In genomic region chr5:60677831-60678664, GRCh38 we compare ENCODE assay signal across 8 cellular contexts. TPM values are rescaled to one million over a fixed set of nuclear protein-coding genes. Genes with fewer than 3 reads are reported as not detected.
DNase-seq lines count a peak whose midpoint lies in the region; ATAC-seq, FAIRE-seq and TF ChIP-seq lines count a peak whose summit lies in the region.

No MANE protein-coding gene starts in this region.

- H3K9me3 ChIP-seq in spleen: no peaks in the 10 kb centered on the region

- H3K4me3 ChIP-seq in fibroblast of the aortic adventitia (ENCODE audit: low read depth, low read length): no peak overlapping the region
- H3K4me3 ChIP-seq in spleen: no peak overlapping the region

- ATAC-seq in HG02973 (IDR thresholded peaks at IDR 0.05; ENCODE audit: unreplicated experiment) (peak; percentile 63), HG03439 (IDR thresholded peaks at IDR 0.05; ENCODE audit: unreplicated experiment) (no peak)

- TF ChIP-seq POLR2A in GM12891 (IDR thresholded peaks at IDR 0.05; ENCODE audit: low read depth, low read length): no peak
- TF ChIP-seq POLR2A in spleen (IDR thresholded peaks at IDR 0.05): no peak

- 65 to 71% (median 69%) methylated on average over 6 of the region's 6 CpGs for WGBS in spleen, 5 donors

- DNase-seq in GM12891 (ENCODE audit: insufficient read length, low spot score): no peak
- DNase-seq in RPMI8226: peak; percentile 46
- peak; percentile 80 for DNase-seq in fibroblast of the aortic adventitia (ENCODE audit: low read depth)
- no peak for DNase-seq in spleen
- no peak for DNase-seq in posterior vena cava (ENCODE audit: low spot score)

- H3K36me3 ChIP-seq in spleen: no peaks in the 10 kb centered on the region

- intact Hi-C loops in spleen (cut with DNase I; ENCODE audit: low total_unique reads) (no loop called here), posterior vena cava (cut with DNase I) (loop anchor here in 1 of 2 donors (10.0 kb wide), 1 partner anchor 863 kb away; no protein-coding TSS in a partner anchor)

- H3K27ac ChIP-seq in C4-2B (no peak overlapping the region), spleen (no peak overlapping the region)

- H3K27me3 ChIP-seq in spleen (replicated peaks in 1 of 7): no peaks in the 10 kb centered on the region

- TF ChIP-seq CTCF in C4-2B (conservative IDR thresholded peaks at IDR 0.05): peak; percentile 89
- peak; percentile 54 for TF ChIP-seq CTCF in fibroblast of the aortic adventitia (IDR thresholded peaks at IDR 0.05; ENCODE audit: insufficient read depth, low read length)
- peak in 8 of 11 experiments; percentile 39 to 57 (median 50) for TF ChIP-seq CTCF in spleen (IDR thresholded peaks at IDR 0.05 in 8 of 11, conservative IDR thresholded peaks at IDR 0.05 in 3 of 11)

- peak; percentile 20 for FAIRE-seq in GM12891 (lab: Jason Lieb, UNC)

- peaks cover 0 to 4% (median 0%) of the 10 kb centered on the region in 6 donors for H3K4me1 ChIP-seq in spleen

TF ChIP-seq in GM12891, 5 proteins besides CTCF, POLR2A, EP300 and RAD21:
- TF ChIP-seq TAF1 (IDR thresholded peaks at IDR 0.05; ENCODE audit: low read depth, low read length) (no peak), POLR2AphosphoS5 (IDR thresholded peaks at IDR 0.05; ENCODE audit: low read depth, low read length) (no peak), PAX5 (IDR thresholded peaks at IDR 0.05; ENCODE audit: insufficient read depth, low read length, severe bottlenecking) (no peak), SPI1 (IDR thresholded peaks at IDR 0.05; ENCODE audit: low read depth, low read length) (no peak), POU2F2 (IDR thresholded peaks at IDR 0.05; ENCODE audit: low read depth, low read length) (no peak)

RNA-seq across cellular contexts. Expression of gene DEPDC1B, which starts 21.9 kb away (rescaled TPM):
- 14.6 TPM for polyA plus RNA-seq in GM12891 (2012; ENCODE audit: low read depth, missing spikeins)
- total RNA-seq in fibroblast of the aortic adventitia (ENCODE audit: low replicate concordance): 1.2 and 8.0 TPM in 2 replicates
- total RNA-seq in spleen: 1 to 10 TPM; 1.1 to 5.6 (median 2.6) TPM
- polyA plus RNA-seq in spleen: 1 to 10 TPM in 2 of 3 donors, under 1 TPM in 1; 0.63 to 4.0 (median 1.4) TPM
- total RNA-seq in posterior vena cava: under 1 TPM; 0.37 to 0.67 TPM

Comparison
In these comparisons a context has a peak if more than half of its experiments do, and no peak if none do; other contexts are left out.
1. DNase-seq: peak in RPMI8226 (single experiment) and fibroblast of the aortic adventitia (single experiment); none in GM12891 (single experiment), spleen (single experiment) and posterior vena cava (single experiment).
2. Peak in every context shown above with its lines, with median percentiles within 50 percentile points of each other: CTCF ChIP-seq.